7 cellular contexts compared by ENCODE assay signal in the genomic region with DNA sequence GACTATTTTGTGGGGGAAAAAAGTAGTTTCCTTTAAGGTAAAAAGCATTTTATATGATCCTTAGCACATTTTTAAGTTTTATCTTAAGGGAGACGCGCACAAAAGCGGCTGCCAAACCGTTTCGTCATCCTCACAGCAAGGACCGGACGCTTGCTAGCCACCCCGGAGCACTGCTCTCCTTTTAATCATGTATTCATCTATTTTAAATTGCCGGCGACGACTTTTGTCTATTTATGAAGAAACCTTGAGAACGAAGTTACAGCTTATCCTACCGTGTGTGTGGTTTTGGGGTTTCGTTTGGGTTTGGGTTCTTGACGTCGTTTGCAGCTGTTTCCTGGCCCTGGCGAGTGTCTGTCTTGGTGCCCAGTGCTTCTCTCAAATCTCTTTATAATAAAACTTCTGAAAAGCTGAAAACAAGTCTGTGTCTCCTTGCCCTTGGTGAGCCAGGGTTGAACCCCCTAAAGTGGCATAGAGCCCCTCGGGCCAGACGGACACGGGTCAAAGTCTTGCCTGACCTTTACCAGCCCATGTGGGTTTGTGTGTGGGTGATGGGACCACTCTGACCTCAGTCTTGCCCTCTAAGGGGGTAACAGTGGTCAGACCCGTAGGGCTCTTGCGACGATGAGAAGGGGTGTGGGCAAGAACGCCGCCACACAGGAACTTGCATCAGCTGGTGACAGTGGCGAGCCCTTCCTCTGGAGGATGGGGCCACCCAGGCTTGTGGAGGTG.
DNase-seq lines count a peak whose midpoint lies in the region; ATAC-seq, FAIRE-seq and TF ChIP-seq lines count a peak whose summit lies in the region.

No MANE protein-coding gene starts in this region.

- in situ Hi-C loops in GM12878 (cut with MboI) = no loop called here

- H4K20me1 ChIP-seq in GM12878 (ENCODE audit: control insufficient read depth, insufficient read depth) = no peaks in the 10 kb centered on the region

- TF ChIP-seq POLR2A in GM12878 (IDR thresholded peaks at IDR 0.05; ENCODE audit: low read depth, low read length) (peak; percentile 31; the same call in 1 of the 2 replicates), gastroesophageal sphincter (IDR thresholded peaks at IDR 0.05) (no peak)

- no TSS peak for BruUV-seq in GM12878 (replicated peaks; lab: Mats Ljungman, UMichigan)

- peak; percentile 59 for ATAC-seq in HG02588 (IDR thresholded peaks at IDR 0.05; ENCODE audit: unreplicated experiment)
- ATAC-seq in GM12878 = peak; percentile 79
- ATAC-seq in gastroesophageal sphincter = no peak
- no peak for ATAC-seq in SK-N-SH treated with all-trans-retinoic acid at 6 μM for 48 hours
- no peak for ATAC-seq in HG03378 (IDR thresholded peaks at IDR 0.05; ENCODE audit: unreplicated experiment)

- H3K4me2 ChIP-seq in GM12878 (ENCODE audit: control insufficient read depth, insufficient read depth) = peak overlapping the region; percentile 66

- no peak overlapping the region for H2AFZ ChIP-seq in GM12878 (ENCODE audit: control insufficient read depth, low read depth, low read length)

- peak; percentile 96 for FAIRE-seq in GM12878 (lab: Jason Lieb, UNC)

- H3K27ac ChIP-seq in GM12878 (ENCODE audit: control insufficient read depth, insufficient read depth) = peak overlapping the region; percentile 32; the same call in 1 of the 2 replicates
- H3K27ac ChIP-seq in gastroesophageal sphincter = no peak overlapping the region

- peak overlapping the region; percentile 35 for H3K9ac ChIP-seq in GM12878 (ENCODE audit: control insufficient read depth, insufficient read depth, low read length)

- WGBS in GM12878 (ENCODE audit: insufficient coverage, insufficient replicate concordance, low lambda C conversion rate, missing lambda C conversion rate) = 15% methylated on average over 26 of the region's 26 CpGs
- 72 to 73% methylated on average over 15 to 19 of the region's 26 CpGs for WGBS in gastroesophageal sphincter (ENCODE audit: low coverage in 1 of 2), 2 donors

- H3K27me3 ChIP-seq in GM12878 (replicated peaks in 1 of 2; ENCODE audit: control insufficient read depth in 2 of 2, insufficient read depth in 2 of 2, low read length in 1 of 2) = no peaks in the 10 kb centered on the region
- H3K27me3 ChIP-seq in gastroesophageal sphincter = no peaks in the 10 kb centered on the region

- TF ChIP-seq CTCF in GM12878 (IDR thresholded peaks at IDR 0.05 in 2 of 3, conservative IDR thresholded peaks at IDR 0.05 in 1 of 3; ENCODE audit: control insufficient read depth in 2 of 3, extremely low read depth in 1 of 3, insufficient read depth in 1 of 3, low read depth in 3 of 3, low read length in 3 of 3) (no peak), gastroesophageal sphincter (IDR thresholded peaks at IDR 0.05) (no peak)

- RAD21 ChIA-PET in GM12878 (lab: Charles Lee; ENCODE audit: unreplicated experiment) = interaction anchor here (0.6 to 2.2 kb wide), 11 partner anchors 8 to 342 kb away, joined by 3 to 18 read pairs (median 5); no protein-coding TSS in a partner anchor

- peak overlapping the region; percentile 54 for H3K4me3 ChIP-seq in GM12878
- no peak overlapping the region for H3K4me3 ChIP-seq in gastroesophageal sphincter

- POLR2A ChIA-PET in GM12878 (lab: Charles Lee) = interaction anchor here (0.9 to 1.1 kb wide), 2 partner anchors 40 to 152 kb away, joined by 3 read pairs; no protein-coding TSS in a partner anchor

- DNase-seq in SKM-1 treated with dmso at 0.1 percent for 144 hours (lab: John Stamatoyannopoulos, UW; ENCODE audit: unreplicated experiment) (peak; percentile 39), GM12878 (ENCODE audit: low read depth, low spot score) (peak; percentile 57)
- DNase-seq in stimulated activated CD8-positive, alpha-beta memory T cell treated with anti-CD3 and anti-CD28 coated beads, Interleukin-4, amount 100 ng/mL, for 4 hours (ENCODE audit: low read depth in 2 of 2, low spot score in 1 of 2) = peak; percentile 17 to 31

- TF ChIP-seq EP300 in GM12878 (IDR thresholded peaks at IDR 0.05; ENCODE audit: borderline replicate concordance in 1 of 2, control insufficient read depth in 1 of 2, low read depth in 2 of 2, low read length in 2 of 2) (peak; percentile 77 to 91), gastroesophageal sphincter (IDR thresholded peaks at IDR 0.05) (no peak)

- no peaks in the 10 kb centered on the region for H3K79me2 ChIP-seq in GM12878 (ENCODE audit: control insufficient read depth, insufficient read depth, low read length)

- H3K4me1 ChIP-seq in GM12878 (ENCODE audit: control insufficient read depth, insufficient read depth, low read length) (peaks cover 18% of the 10 kb centered on the region), gastroesophageal sphincter (peaks cover 0 to 2% (median 0%) of the 10 kb centered on the region in 3 donors)

- H3K36me3 ChIP-seq in GM12878 (ENCODE audit: control insufficient read depth in 2 of 2, insufficient read depth in 2 of 2, low read length in 1 of 2) (no peaks in the 10 kb centered on the region; a peak in 1 of 4 replicates), gastroesophageal sphincter (peaks cover 0 to 52% of the 10 kb centered on the region in 2 donors)

- TF ChIP-seq RAD21 in GM12878 (IDR thresholded peaks at IDR 0.05; ENCODE audit: insufficient read depth, low read depth, low read length) = no peak

- CTCF ChIA-PET in GM12878 (lab: Yijun Ruan, JAX) = interaction anchor here (1.0 to 16.0 kb wide), 6 partner anchors 9 to 319 kb away, joined by 3 to 223 read pairs (median 4); no protein-coding TSS in a partner anchor

- SMC1A ChIA-PET in GM12878 (lab: Charles Lee; ENCODE audit: uncharacterized antibody, unreplicated experiment) = interaction anchor here (0.6 to 9.8 kb wide), 14 partner anchors 10 to 319 kb away, joined by 3 to 67 read pairs (median 4); no protein-coding TSS in a partner anchor

- H3K9me3 ChIP-seq in GM12878 (replicated peaks; ENCODE audit: control insufficient read depth, insufficient read depth, low read length) (no peaks in the 10 kb centered on the region), gastroesophageal sphincter (no peaks in the 10 kb centered on the region)

- intact Hi-C loops in GM12878 (cut with micrococcal nuclease; ENCODE audit: unreplicated experiment) = loop anchor here (1.0 kb wide), 2 partner anchors 40 to 318 kb away; no protein-coding TSS in a partner anchor

TF ChIP-seq in GM12878, 131 proteins besides CTCF, POLR2A, EP300 and RAD21 (continues in another document):
- TF ChIP-seq EED (IDR thresholded peaks at IDR 0.05; ENCODE audit: low read depth) (peak; percentile 65), RELB (IDR thresholded peaks at IDR 0.05; ENCODE audit: low read depth) (0 out of 2 replicates have a peak, but pooled peaks have one; percentile 15)

TF ChIP-seq in SK-N-SH treated with all-trans-retinoic acid at 6 μM for 48 hours, 23 proteins besides CTCF, POLR2A, EP300 and RAD21:
- TF ChIP-seq PPARA (CRISPR knock-in tag; IDR thresholded peaks at IDR 0.05; ENCODE audit: borderline replicate concordance) = no peak
- TF ChIP-seq ZC3H10 (CRISPR knock-in tag; IDR thresholded peaks at IDR 0.05) = no peak
- TF ChIP-seq SNAI2 (CRISPR knock-in tag; IDR thresholded peaks at IDR 0.05) = no peak
- TF ChIP-seq ZFP3 (CRISPR knock-in tag; IDR thresholded peaks at IDR 0.05) = no peak
- TF ChIP-seq ESRRG (CRISPR knock-in tag; IDR thresholded peaks at IDR 0.05) = no peak
- TF ChIP-seq BACH2 (CRISPR knock-in tag; IDR thresholded peaks at IDR 0.05; ENCODE audit: borderline replicate concordance) = no peak
- TF ChIP-seq ZNF70 (CRISPR knock-in tag; IDR thresholded peaks at IDR 0.05) = no peak

Comparison
In these comparisons a context has a peak if more than half of its experiments do, and no peak if none do; other contexts are left out.
1. ATAC-seq: peak in HG02588 (single experiment) and GM12878 (single experiment); none in gastroesophageal sphincter (single experiment), SK-N-SH treated with all-trans-retinoic acid at 6 μM for 48 hours (single experiment) and HG03378 (single experiment).
2. Peak in every context shown above with its lines, with median percentiles within 50 percentile points of each other: DNase-seq.